Comparison of ENCODE assay signal across 12 cellular contexts in genomic region chr6:106790146-106790770, GRCh38.
"Had no signal": no experiment of that assay in that cellular context is flagged by ENCODE, and none has a peak within 500 bp of the region (broad histone marks: within the 10 kb centered on the region; RNA-seq: fewer than 3 reads in every experiment).

No MANE protein-coding gene starts in this region.

- H3K27ac ChIP-seq: cardiac muscle cell, thoracic aorta had no signal

- H3K36me3 Mint-ChIP-seq: natural killer cell had no signal

- H3K9me3 Mint-ChIP-seq: activated CD4-positive, alpha-beta memory T cell treated with anti-CD3 and anti-CD28 coated beads, Interleukin-2, amount 10 ng/mL, durations not matched to agents 7 days and 5 days; activated T-cell treated with anti-CD3 and anti-CD28 coated beads, Interleukin-2, amount 50 U/mL, for 72 hours; natural killer cell had no signal

- H3K4me3 ChIP-seq: cardiac muscle cell, lung, thoracic aorta had no signal

- ATAC-seq: activated T-cell treated with anti-CD3 and anti-CD28 coated beads, Interleukin-2, amount 50 U/mL, for 72 hours; left cardiac atrium; natural killer cell; stimulated activated naive CD8-positive, alpha-beta T cell treated with anti-CD3 and anti-CD28 coated beads, Interleukin-15, Interleukin-2, amounts not matched to agents 100 U/mL and 50 U/mL, for 24 hours had no signal

- H3K36me3 ChIP-seq: cardiac muscle cell, thoracic aorta had no signal

- DNase-seq: activated CD4-positive, alpha-beta memory T cell treated with anti-CD3 and anti-CD28 coated beads, Interleukin-2, amount 10 ng/mL, durations not matched to agents 7 days and 5 days; activated T-cell treated with anti-CD3 and anti-CD28 coated beads, Interleukin-2, amount 50 U/mL, for 72 hours; aorta; glutamatergic neuron; left cardiac atrium; natural killer cell; stimulated activated CD4-positive, alpha-beta T cell treated with anti-CD3 and anti-CD28 coated beads, Interleukin-12 subunit alpha, Interleukin-12 subunit beta, amount 100 ng/mL, for 4 hours; stimulated activated naive CD8-positive, alpha-beta T cell treated with anti-CD3 and anti-CD28 coated beads, Interleukin-15, Interleukin-2, amounts not matched to agents 100 U/mL and 50 U/mL, for 24 hours; T-helper 9 cell had no signal

- H3K4me1 Mint-ChIP-seq: activated CD4-positive, alpha-beta memory T cell treated with anti-CD3 and anti-CD28 coated beads, Interleukin-2, amount 10 ng/mL, durations not matched to agents 7 days and 5 days; natural killer cell had no signal

- H3K4me3 Mint-ChIP-seq: activated CD4-positive, alpha-beta memory T cell treated with anti-CD3 and anti-CD28 coated beads, Interleukin-2, amount 10 ng/mL, durations not matched to agents 7 days and 5 days; activated T-cell treated with anti-CD3 and anti-CD28 coated beads, Interleukin-2, amount 50 U/mL, for 72 hours; natural killer cell had no signal

- H3K27me3 ChIP-seq: cardiac muscle cell had no signal

- H3K27ac Mint-ChIP-seq: activated CD4-positive, alpha-beta memory T cell treated with anti-CD3 and anti-CD28 coated beads, Interleukin-2, amount 10 ng/mL, durations not matched to agents 7 days and 5 days; activated T-cell treated with anti-CD3 and anti-CD28 coated beads, Interleukin-2, amount 50 U/mL, for 72 hours; natural killer cell had no signal
